1 cellular context compared by ENCODE assay signal in the genomic region with DNA sequence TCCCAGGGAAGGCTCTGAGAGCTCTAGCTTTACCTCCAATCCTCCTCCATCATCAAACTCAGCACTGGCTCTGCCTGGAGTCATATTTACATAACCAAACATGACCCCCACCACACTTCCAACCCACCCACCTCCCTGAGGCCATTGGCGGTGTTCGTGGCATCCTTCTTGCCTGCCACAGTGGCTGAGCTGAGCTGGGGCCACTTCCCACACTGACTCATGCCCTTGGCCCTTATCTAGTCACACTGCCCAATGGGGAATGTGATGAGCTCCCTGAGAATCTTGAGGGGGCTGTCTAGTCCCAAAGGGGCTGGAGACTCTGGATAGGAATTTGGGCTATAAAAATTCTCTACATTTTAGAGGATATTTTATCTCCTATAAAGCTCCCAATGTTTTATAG.
TF ChIP-seq lines count a peak whose summit lies in the region.

No MANE protein-coding gene starts in this region.

TF ChIP-seq in WTC11, 78 proteins besides CTCF, POLR2A, EP300 and RAD21 (continued from another document):
- TF ChIP-seq, protein P1, sequence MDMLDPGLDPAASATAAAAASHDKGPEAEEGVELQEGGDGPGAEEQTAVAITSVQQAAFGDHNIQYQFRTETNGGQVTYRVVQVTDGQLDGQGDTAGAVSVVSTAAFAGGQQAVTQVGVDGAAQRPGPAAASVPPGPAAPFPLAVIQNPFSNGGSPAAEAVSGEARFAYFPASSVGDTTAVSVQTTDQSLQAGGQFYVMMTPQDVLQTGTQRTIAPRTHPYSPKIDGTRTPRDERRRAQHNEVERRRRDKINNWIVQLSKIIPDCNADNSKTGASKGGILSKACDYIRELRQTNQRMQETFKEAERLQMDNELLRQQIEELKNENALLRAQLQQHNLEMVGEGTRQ (CRISPR knock-in tag; IDR thresholded peaks at IDR 0.05) = no peak
- TF ChIP-seq PRRX2 (CRISPR knock-in tag; IDR thresholded peaks at IDR 0.05) = no peak
- TF ChIP-seq GABPB1 (CRISPR knock-in tag; IDR thresholded peaks at IDR 0.05) = no peak
- TF ChIP-seq ZNF263 (CRISPR knock-in tag; IDR thresholded peaks at IDR 0.05; ENCODE audit: low read depth) = no peak
- TF ChIP-seq, protein P2, sequence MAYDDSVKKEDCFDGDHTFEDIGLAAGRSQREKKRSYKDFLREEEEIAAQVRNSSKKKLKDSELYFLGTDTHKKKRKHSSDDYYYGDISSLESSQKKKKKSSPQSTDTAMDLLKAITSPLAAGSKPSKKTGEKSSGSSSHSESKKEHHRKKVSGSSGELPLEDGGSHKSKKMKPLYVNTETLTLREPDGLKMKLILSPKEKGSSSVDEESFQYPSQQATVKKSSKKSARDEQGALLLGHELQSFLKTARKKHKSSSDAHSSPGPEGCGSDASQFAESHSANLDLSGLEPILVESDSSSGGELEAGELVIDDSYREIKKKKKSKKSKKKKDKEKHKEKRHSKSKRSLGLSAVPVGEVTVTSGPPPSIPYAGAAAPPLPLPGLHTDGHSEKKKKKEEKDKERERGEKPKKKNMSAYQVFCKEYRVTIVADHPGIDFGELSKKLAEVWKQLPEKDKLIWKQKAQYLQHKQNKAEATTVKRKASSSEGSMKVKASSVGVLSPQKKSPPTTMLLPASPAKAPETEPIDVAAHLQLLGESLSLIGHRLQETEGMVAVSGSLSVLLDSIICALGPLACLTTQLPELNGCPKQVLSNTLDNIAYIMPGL (CRISPR knock-in tag; IDR thresholded peaks at IDR 0.05) = no peak
- TF ChIP-seq, protein P3, sequence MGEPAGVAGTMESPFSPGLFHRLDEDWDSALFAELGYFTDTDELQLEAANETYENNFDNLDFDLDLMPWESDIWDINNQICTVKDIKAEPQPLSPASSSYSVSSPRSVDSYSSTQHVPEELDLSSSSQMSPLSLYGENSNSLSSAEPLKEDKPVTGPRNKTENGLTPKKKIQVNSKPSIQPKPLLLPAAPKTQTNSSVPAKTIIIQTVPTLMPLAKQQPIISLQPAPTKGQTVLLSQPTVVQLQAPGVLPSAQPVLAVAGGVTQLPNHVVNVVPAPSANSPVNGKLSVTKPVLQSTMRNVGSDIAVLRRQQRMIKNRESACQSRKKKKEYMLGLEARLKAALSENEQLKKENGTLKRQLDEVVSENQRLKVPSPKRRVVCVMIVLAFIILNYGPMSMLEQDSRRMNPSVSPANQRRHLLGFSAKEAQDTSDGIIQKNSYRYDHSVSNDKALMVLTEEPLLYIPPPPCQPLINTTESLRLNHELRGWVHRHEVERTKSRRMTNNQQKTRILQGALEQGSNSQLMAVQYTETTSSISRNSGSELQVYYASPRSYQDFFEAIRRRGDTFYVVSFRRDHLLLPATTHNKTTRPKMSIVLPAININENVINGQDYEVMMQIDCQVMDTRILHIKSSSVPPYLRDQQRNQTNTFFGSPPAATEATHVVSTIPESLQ (CRISPR knock-in tag; IDR thresholded peaks at IDR 0.05) = no peak
